Comparison of ENCODE assay signal across 20 cellular contexts in the genomic region with DNA sequence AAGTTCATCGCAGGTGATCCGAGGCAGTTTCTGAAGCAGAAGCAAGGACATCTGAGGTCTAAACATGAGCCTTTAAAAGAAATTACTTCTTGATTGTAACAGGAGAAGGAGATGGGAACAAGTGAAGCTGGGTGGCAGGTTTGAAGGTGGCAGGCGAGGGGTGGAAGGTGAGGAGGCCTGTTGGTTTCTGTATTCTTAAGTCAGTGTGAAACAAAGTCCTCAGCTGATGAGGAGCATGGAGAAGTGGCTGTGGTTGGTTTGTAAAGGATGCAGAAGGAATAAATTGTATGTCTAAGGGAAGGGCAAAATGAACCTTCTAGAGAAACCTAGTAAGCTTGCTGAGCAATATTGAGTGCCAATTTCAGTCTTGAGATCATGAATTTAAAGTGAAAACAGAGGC.
DNase-seq lines count a peak whose midpoint lies in the region; TF ChIP-seq lines count a peak whose summit lies in the region.
"Had no signal": no experiment of that assay in that cellular context is flagged by ENCODE, and none has a peak within 500 bp of the region (broad histone marks: within the 10 kb centered on the region; RNA-seq: fewer than 3 reads in every experiment).

No MANE protein-coding gene starts in this region.

- H3K4me3 ChIP-seq in thyroid gland (replicated peaks in 1 of 3) (no peak overlapping the region), osteoblast (ENCODE audit: insufficient read depth, low read length) (no peak overlapping the region)
- H3K4me3 ChIP-seq: BLaER1, GM12878, GM23248 had no signal

- peaks cover 5% of the 10 kb centered on the region for H3K4me1 Mint-ChIP-seq in activated CD4-positive, alpha-beta T cell treated with anti-CD3 and anti-CD28 coated beads, Interleukin-2, amount 10 ng/mL, durations not matched to agents 24 days and 14 days

- TF ChIP-seq CTCF in thyroid gland (IDR thresholded peaks at IDR 0.05), result no peak
- no peak for TF ChIP-seq CTCF in osteoblast (IDR thresholded peaks at IDR 0.05; ENCODE audit: extremely low read depth, low read depth, low read length)

- H3K79me2 ChIP-seq in osteoblast (ENCODE audit: insufficient read depth, low read length), result no peaks in the 10 kb centered on the region

- peak; percentile 15 for DNase-seq in activated CD4-positive, alpha-beta T cell treated with anti-CD3 and anti-CD28 coated beads, Interleukin-2, amount 10 ng/mL, durations not matched to agents 24 days and 14 days
- DNase-seq in activated CD4-positive, alpha-beta T cell treated with anti-CD3 and anti-CD28 coated beads for 48 hours, result no peak
- DNase-seq in inferior parietal cortex (ENCODE audit: extremely low spot score) (peak; percentile 14), thyroid gland (peak; percentile 57 to 59), SKM-1 (lab: John Stamatoyannopoulos, UW; ENCODE audit: unreplicated experiment) (no peak), osteoblast (ENCODE audit: insufficient read length, low spot score, missing footprints) (no peak)
- DNase-seq: CD4-positive, CD25-positive, alpha-beta regulatory T cell; CD8-positive, alpha-beta T cell; DMS 273 treated with DMSO at 0.1 percent for 48 hours; DMS79; EL; GDM1; GM23248; H7; HCEC 1CT had no signal

- WGBS in thyroid gland, 2 donors, result 58 to 59% methylated on average over 3 of the region's 3 CpGs

- no peaks in the 10 kb centered on the region for H4K20me1 ChIP-seq in osteoblast (ENCODE audit: insufficient read depth, low read length)
- H4K20me1 ChIP-seq: BLaER1 had no signal

- H3K9me3 Mint-ChIP-seq in activated CD4-positive, alpha-beta T cell treated with anti-CD3 and anti-CD28 coated beads, Interleukin-2, amount 10 ng/mL, durations not matched to agents 24 days and 14 days, result peaks cover 9% of the 10 kb centered on the region
- H3K9me3 Mint-ChIP-seq: CD8-positive, alpha-beta T cell had no signal

- H3K9me3 ChIP-seq in thyroid gland, result no peaks in the 10 kb centered on the region
- no peaks in the 10 kb centered on the region for H3K9me3 ChIP-seq in osteoblast (ENCODE audit: low read depth, low read length)

- H3K27me3 ChIP-seq in thyroid gland (no peaks in the 10 kb centered on the region), osteoblast (ENCODE audit: insufficient read depth, low read length) (no peaks in the 10 kb centered on the region)
- H3K27me3 ChIP-seq: BLaER1 had no signal

- H3K4me1 ChIP-seq in thyroid gland (no peaks in the 10 kb centered on the region), osteoblast (ENCODE audit: insufficient read depth, low read length) (no peaks in the 10 kb centered on the region)

- H3K36me3 ChIP-seq in thyroid gland (no peaks in the 10 kb centered on the region), osteoblast (ENCODE audit: insufficient read depth, low read length) (no peaks in the 10 kb centered on the region)
- H3K36me3 ChIP-seq: BLaER1 had no signal

- peaks cover 10% of the 10 kb centered on the region for H3K27me3 Mint-ChIP-seq in activated CD4-positive, alpha-beta T cell treated with anti-CD3 and anti-CD28 coated beads, Interleukin-2, amount 10 ng/mL, durations not matched to agents 24 days and 14 days
- H3K27me3 Mint-ChIP-seq: B cell; CD4-positive, CD25-positive, alpha-beta regulatory T cell had no signal

- no peak overlapping the region for H3K4me3 Mint-ChIP-seq in activated CD4-positive, alpha-beta T cell treated with anti-CD3 and anti-CD28 coated beads, Interleukin-2, amount 10 ng/mL, durations not matched to agents 24 days and 14 days
- H3K4me3 Mint-ChIP-seq: B cell; CD4-positive, CD25-positive, alpha-beta regulatory T cell; CD8-positive, alpha-beta T cell had no signal

- H3K27ac Mint-ChIP-seq in activated CD4-positive, alpha-beta T cell treated with anti-CD3 and anti-CD28 coated beads, Interleukin-2, amount 10 ng/mL, durations not matched to agents 24 days and 14 days, result no peak overlapping the region
- H3K27ac Mint-ChIP-seq: B cell; CD4-positive, CD25-positive, alpha-beta regulatory T cell; CD8-positive, alpha-beta T cell had no signal

- TF ChIP-seq POLR2A in thyroid gland (IDR thresholded peaks at IDR 0.05), result no peak

- H2AFZ ChIP-seq in osteoblast (ENCODE audit: low read length), result no peak overlapping the region
- H2AFZ ChIP-seq: GM23248 had no signal

- intact Hi-C loops in activated CD4-positive, alpha-beta T cell treated with anti-CD3 and anti-CD28 coated beads, Interleukin-2, amount 10 ng/mL, durations not matched to agents 24 days and 14 days (cut with micrococcal nuclease), result no loop called here
- intact Hi-C loops in thyroid gland (cut with DNase I), result no loop called here

- H3K27ac ChIP-seq in thyroid gland (no peak overlapping the region), osteoblast (ENCODE audit: low read depth, low read length) (no peak overlapping the region)
- H3K27ac ChIP-seq: 22Rv1, BLaER1, C4-2B, GM23248 had no signal

- H3K4me2 ChIP-seq in osteoblast (ENCODE audit: insufficient read depth, low read length), result no peak overlapping the region
- H3K4me2 ChIP-seq: BLaER1 had no signal

- no peaks in the 10 kb centered on the region for H3K36me3 Mint-ChIP-seq in activated CD4-positive, alpha-beta T cell treated with anti-CD3 and anti-CD28 coated beads, Interleukin-2, amount 10 ng/mL, durations not matched to agents 24 days and 14 days (ENCODE audit: low read depth)

Comparison
In these comparisons a context has a peak if more than half of its experiments do, and no peak if none do; other contexts are left out.
1. DNase-seq: peak in activated CD4-positive, alpha-beta T cell treated with anti-CD3 and anti-CD28 coated beads, Interleukin-2, amount 10 ng/mL, durations not matched to agents 24 days and 14 days (single experiment), inferior parietal cortex (single experiment) and thyroid gland (2 of 2); none in activated CD4-positive, alpha-beta T cell treated with anti-CD3 and anti-CD28 coated beads for 48 hours (single experiment), SKM-1 (single experiment) and osteoblast (single experiment).